2 cellular contexts compared by ENCODE assay signal in the genomic region with DNA sequence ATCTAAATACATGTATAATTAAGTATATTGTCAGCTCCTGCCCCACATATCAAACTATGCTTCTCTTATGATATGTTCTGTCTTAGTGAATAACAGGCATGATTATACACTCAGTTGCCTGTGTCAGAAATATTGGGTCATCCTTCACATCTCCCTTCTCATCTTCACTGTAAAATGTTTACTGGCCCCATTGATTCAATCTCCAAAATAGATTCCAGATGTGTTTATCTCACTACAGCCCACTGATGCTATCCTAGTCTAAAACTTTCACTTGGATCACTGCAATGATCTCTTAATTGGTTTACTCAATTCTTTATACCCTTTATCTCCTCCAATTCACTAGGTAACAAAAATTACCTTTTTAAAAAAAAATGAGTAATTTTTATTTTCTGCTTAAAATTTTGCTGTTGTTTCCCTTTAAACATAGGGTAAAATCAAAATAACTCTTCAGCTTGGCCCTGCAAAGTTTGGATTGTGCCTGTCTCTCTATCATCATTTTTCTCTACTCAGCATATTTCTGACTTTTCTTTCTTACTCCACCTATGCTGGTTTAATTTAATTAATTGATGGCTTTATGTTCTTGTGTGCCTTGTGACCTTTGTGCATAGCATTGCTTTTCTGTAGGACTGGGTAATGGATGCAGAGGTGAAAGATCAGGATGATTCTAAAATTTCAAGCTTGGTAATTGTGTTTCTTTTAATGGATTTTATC.
TF ChIP-seq lines count a peak whose summit lies in the region.

No MANE protein-coding gene starts in this region.

TF ChIP-seq in HepG2, 621 proteins besides CTCF, POLR2A, EP300 and RAD21:
- TF ChIP-seq AGO1 (IDR thresholded peaks at IDR 0.05; ENCODE audit: low read depth, low read length, poor library complexity, severe bottlenecking), result no peak
- peak; percentile 33 to 71; a peak in 3 of 4 replicates for TF ChIP-seq MAFK (conservative IDR thresholded peaks at IDR 0.05 in 1 of 2, IDR thresholded peaks at IDR 0.05 in 1 of 2; ENCODE audit: low read length in 2 of 2)
- peak; percentile 58 for TF ChIP-seq MAFF (IDR thresholded peaks at IDR 0.05; ENCODE audit: low read depth, low read length)

TF ChIP-seq in SK-N-SH, 30 proteins besides CTCF, POLR2A, EP300 and RAD21:
- TF ChIP-seq FOSL2 (IDR thresholded peaks at IDR 0.05; ENCODE audit: borderline replicate concordance, low read depth) (no peak), GATA2 (CRISPR knock-in tag; IDR thresholded peaks at IDR 0.05) (peak; percentile 12; the same call in 1 of the 2 replicates), RFX5 (IDR thresholded peaks at IDR 0.05; ENCODE audit: low read length) (no peak), RXRA (IDR thresholded peaks at IDR 0.05; ENCODE audit: borderline replicate concordance, low read depth) (no peak), SIN3A (IDR thresholded peaks at IDR 0.05; ENCODE audit: borderline replicate concordance, low read depth, low read length) (no peak)
